In genomic region chr10:60534791-60535389, GRCh38 we compare ENCODE assay signal across 15 cellular contexts.
DNase-seq lines count a peak whose midpoint lies in the region; ATAC-seq and TF ChIP-seq lines count a peak whose summit lies in the region.
"Had no signal": no experiment of that assay in that cellular context is flagged by ENCODE, and none has a peak within 500 bp of the region (broad histone marks: within the 10 kb centered on the region; RNA-seq: fewer than 3 reads in every experiment).

No MANE protein-coding gene starts in this region.

- TF ChIP-seq CTCF in activated B cell treated with CpG ODN at 0.5 μM for 24 hours (IDR thresholded peaks at IDR 0.05) (no peak), endothelial cell (IDR thresholded peaks at IDR 0.05; ENCODE audit: unreplicated experiment) (no peak)

- intact Hi-C loops in activated B cell treated with CpG ODN at 0.5 μM for 24 hours (cut with micrococcal nuclease) = no loop called here

- POLR2A ChIA-PET in activated B cell treated with CpG ODN at 0.5 μM for 24 hours (lab: Charles Lee) = no interaction called here

- H3K27me3 Mint-ChIP-seq in activated B cell treated with CpG ODN at 0.5 μM for 24 hours (no peaks in the 10 kb centered on the region), endothelial cell (ENCODE audit: unreplicated experiment) (no peaks in the 10 kb centered on the region)
- H3K27me3 Mint-ChIP-seq: IgD-negative memory B cell had no signal

- H3K9me3 Mint-ChIP-seq in activated B cell treated with CpG ODN at 0.5 μM for 24 hours = no peaks in the 10 kb centered on the region
- no peaks in the 10 kb centered on the region for H3K9me3 Mint-ChIP-seq in endothelial cell (ENCODE audit: unreplicated experiment)
- H3K9me3 Mint-ChIP-seq: IgD-negative memory B cell had no signal

- DNase-seq in activated B cell treated with CpG ODN at 0.5 μM for 24 hours = no peak
- DNase-seq in substantia nigra (lab: John Stamatoyannopoulos, UW) = no peak
- no peak for DNase-seq in ureter (ENCODE audit: low spot score)
- DNase-seq in endothelial cell (ENCODE audit: low spot score) = no peak
- DNase-seq: C1 segment of cervical spinal cord; heart right ventricle; NCI-H1092 treated with DMSO at 0.1 percent for 48 hours; NCI-H226; stimulated activated CD4-positive, alpha-beta T cell treated with anti-CD3 and anti-CD28 coated beads, Interleukin-1b, Interleukin-23, amount 100 ng/mL, for 48 hours; uterus had no signal

- H3K27ac ChIP-seq in substantia nigra (ENCODE audit: low read depth, low read length, poor library complexity, severe bottlenecking) = peak overlapping the region; percentile 57
- H3K27ac ChIP-seq: esophagus muscularis mucosa, heart right ventricle, uterus had no signal

- ATAC-seq in GM19397 (IDR thresholded peaks at IDR 0.05; ENCODE audit: unreplicated experiment) = peak; percentile 45
- ATAC-seq in HG02981 (IDR thresholded peaks at IDR 0.05; ENCODE audit: unreplicated experiment) = peak; percentile 52
- ATAC-seq in activated B cell treated with CpG ODN at 0.5 μM for 24 hours (ENCODE audit: low read depth) = peak; percentile 34
- no peak for ATAC-seq in HG03469 (IDR thresholded peaks at IDR 0.05; ENCODE audit: unreplicated experiment)
- ATAC-seq: heart right ventricle had no signal

- CTCF ChIA-PET in activated B cell treated with CpG ODN at 0.5 μM for 24 hours (lab: Charles Lee) = no interaction called here

- H3K4me3 Mint-ChIP-seq in activated B cell treated with CpG ODN at 0.5 μM for 24 hours (no peak overlapping the region), endothelial cell (ENCODE audit: unreplicated experiment) (no peak overlapping the region)

- H3K36me3 Mint-ChIP-seq in activated B cell treated with CpG ODN at 0.5 μM for 24 hours (ENCODE audit: low read depth) (no peaks in the 10 kb centered on the region), endothelial cell (ENCODE audit: low read depth, unreplicated experiment) (no peaks in the 10 kb centered on the region)

- H3K27ac Mint-ChIP-seq in activated B cell treated with CpG ODN at 0.5 μM for 24 hours = no peak overlapping the region
- H3K27ac Mint-ChIP-seq in endothelial cell (ENCODE audit: unreplicated experiment) = no peak overlapping the region

- peaks cover 12% of the 10 kb centered on the region for H3K4me1 Mint-ChIP-seq in activated B cell treated with CpG ODN at 0.5 μM for 24 hours
- no peaks in the 10 kb centered on the region for H3K4me1 Mint-ChIP-seq in endothelial cell (ENCODE audit: unreplicated experiment)
